Comparison of ENCODE assay signal across 8 cellular contexts in the genomic region with DNA sequence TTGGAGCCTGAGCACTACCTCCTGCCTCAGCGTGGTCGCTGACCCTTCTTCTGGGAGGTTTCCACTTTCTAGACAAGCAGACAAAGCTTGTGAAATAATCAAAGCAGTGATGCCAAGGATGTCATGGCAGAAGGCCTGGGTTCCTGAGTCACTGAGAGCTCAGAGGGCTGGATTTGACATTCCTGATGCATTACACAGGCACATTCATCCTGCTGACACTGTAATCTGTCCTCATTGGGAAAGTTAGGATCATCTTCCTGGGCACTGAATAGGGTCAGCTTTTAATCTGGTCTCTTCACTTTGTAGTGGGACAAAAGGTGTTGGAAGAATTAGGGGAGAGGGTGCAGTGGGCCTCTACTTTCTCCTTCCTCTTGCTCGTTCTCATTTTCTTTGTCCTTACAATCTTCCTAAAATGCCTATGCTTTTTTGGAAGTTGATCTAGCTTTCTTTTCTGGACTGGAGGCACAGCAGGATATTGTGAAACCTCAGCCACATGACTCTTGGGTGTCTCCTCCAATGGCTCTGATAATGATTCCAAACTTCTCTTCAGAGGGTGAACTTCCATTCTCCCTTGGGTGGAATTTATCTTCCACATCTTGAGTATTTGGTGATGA. TPM values are rescaled to one million over a fixed set of nuclear protein-coding genes. Genes with fewer than 3 reads are reported as not detected.
DNase-seq lines count a peak whose midpoint lies in the region; FAIRE-seq and TF ChIP-seq lines count a peak whose summit lies in the region.

No MANE protein-coding gene starts in this region.

- H2BK15ac ChIP-seq in H1 (ENCODE audit: low read length): no peak overlapping the region

- H3K4me3 ChIP-seq in AG04450 (ENCODE audit: low read depth, low read length) (peak overlapping the region; percentile 26), MG63 (0 out of 2 replicates have a peak overlapping the region, but pooled peaks have one; percentile 13), H1 (ENCODE audit: extremely low read depth in 1 of 4, insufficient read depth in 2 of 4, low read depth in 3 of 4, low read length in 4 of 4) (no peak overlapping the region), mesodermal cell (ENCODE audit: extremely low read depth, insufficient read depth, low read length, poor library complexity, severe bottlenecking) (no peak overlapping the region), OCI-LY7 (ENCODE audit: low read depth, low read length, poor library complexity, severe bottlenecking) (no peak overlapping the region)

- H3K56ac ChIP-seq in H1 (replicated peaks; ENCODE audit: insufficient read length, low read depth, low read length): no peak overlapping the region

- H3K18ac ChIP-seq in H1 (ENCODE audit: extremely low read depth, low read length): 0 out of 2 replicates have a peak overlapping the region, but pooled peaks have one; percentile 19

- H4K8ac ChIP-seq in H1 (ENCODE audit: extremely low read depth, insufficient read depth, low read length): 0 out of 2 replicates have a peak overlapping the region, but pooled peaks have one; percentile 4

- POLR2A ChIA-PET in AG04450 (lab: Yijun Ruan, JAX) (interaction anchor here (0.8 to 1.3 kb wide), 5 partner anchors 12 to 44 kb away, joined by 3 to 5 read pairs (median 4); a partner anchor contains a TSS), H1 (lab: Charles Lee; ENCODE audit: partially characterized antibody) (interaction anchor here (0.6 to 0.8 kb wide), 2 partner anchors 11 to 931 kb away, joined by 3 read pairs; no protein-coding TSS in a partner anchor), OCI-LY7 (lab: Charles Lee) (interaction anchor here (0.7 to 1.2 kb wide), 3 partner anchors 8 to 48 kb away, joined by 3 to 5 read pairs (median 5); no protein-coding TSS in a partner anchor)

- H3K9me2 ChIP-seq in OCI-LY7 (ENCODE audit: insufficient read depth, low read length): no peaks in the 10 kb centered on the region

- no peak overlapping the region for H2BK5ac ChIP-seq in H1 (ENCODE audit: low read depth, low read length)

- no peak for FAIRE-seq in H1 (lab: Jason Lieb, UNC)

- no TSS peak for BruUV-seq in OCI-LY7 (replicated peaks; lab: Mats Ljungman, UMichigan)

- H3K27me3 Mint-ChIP-seq in activated naive CD8-positive, alpha-beta T cell treated with anti-CD3 and anti-CD28 coated beads for 36 hours: no peaks in the 10 kb centered on the region

- H3K4me1 ChIP-seq in H1 (replicated peaks in 1 of 4; ENCODE audit: control insufficient read depth in 3 of 4, insufficient read depth in 4 of 4, low read length in 3 of 4) (peaks cover 0 to 3% (median 0%) of the 10 kb centered on the region in 4 experiments; a peak in 1 of 7 replicates), mesodermal cell (ENCODE audit: control insufficient read depth, insufficient read depth, low read length, poor library complexity, severe bottlenecking) (peaks cover 15% of the 10 kb centered on the region), OCI-LY7 (ENCODE audit: insufficient read depth, low read length, poor library complexity, severe bottlenecking) (no peaks in the 10 kb centered on the region)

- H3K9me3 Mint-ChIP-seq in activated naive CD8-positive, alpha-beta T cell treated with anti-CD3 and anti-CD28 coated beads for 36 hours: peaks cover 3% of the 10 kb centered on the region

- H4K91ac ChIP-seq in H1 (replicated peaks; ENCODE audit: insufficient read length, low read length): peak overlapping the region; percentile 26

- H4K20me1 ChIP-seq in H1 (replicated peaks in 1 of 2; ENCODE audit: control insufficient read depth in 1 of 2, insufficient read depth in 2 of 2, low read length in 2 of 2): no peaks in the 10 kb centered on the region
- no peaks in the 10 kb centered on the region for H4K20me1 ChIP-seq in OCI-LY7 (ENCODE audit: insufficient read depth, low read length)

- no peak overlapping the region for H2BK20ac ChIP-seq in H1 (ENCODE audit: low read length)

- 0 out of 2 replicates have a peak overlapping the region, but pooled peaks have one; percentile 63 for H2BK12ac ChIP-seq in H1 (ENCODE audit: low read depth, low read length)

- no peak overlapping the region for H3K27ac Mint-ChIP-seq in activated naive CD8-positive, alpha-beta T cell treated with anti-CD3 and anti-CD28 coated beads for 36 hours

- H3K4me1 Mint-ChIP-seq in activated naive CD8-positive, alpha-beta T cell treated with anti-CD3 and anti-CD28 coated beads for 36 hours: peaks cover 19% of the 10 kb centered on the region

- H3K36me3 Mint-ChIP-seq in activated naive CD8-positive, alpha-beta T cell treated with anti-CD3 and anti-CD28 coated beads for 36 hours: peaks cover 27% of the 10 kb centered on the region

- no peak overlapping the region for H2AK5ac ChIP-seq in H1 (ENCODE audit: low read depth, low read length)

- no peak overlapping the region for H3K4ac ChIP-seq in H1 (replicated peaks; ENCODE audit: insufficient read length, low read depth, low read length)

- H3K14ac ChIP-seq in H1 (ENCODE audit: insufficient read length): no peak overlapping the region

- H3K36me3 ChIP-seq in MG63 (peaks cover 22% of the 10 kb centered on the region), H1 (ENCODE audit: control insufficient read depth in 2 of 4, insufficient read depth in 4 of 4, low read length in 3 of 4) (no peaks in the 10 kb centered on the region), mesodermal cell (ENCODE audit: control insufficient read depth, insufficient read depth, low read length) (peaks cover 10% of the 10 kb centered on the region), OCI-LY7 (ENCODE audit: insufficient read depth, low read length) (peaks cover 4% of the 10 kb centered on the region; the same call in 1 of the 2 replicates)

- TF ChIP-seq POLR2A in H1 (IDR thresholded peaks at IDR 0.05; ENCODE audit: control extremely low read depth in 1 of 2, low read depth in 2 of 2, low read length in 2 of 2): no peak

- no peak for TF ChIP-seq EP300 in H1 (IDR thresholded peaks at IDR 0.05; ENCODE audit: borderline replicate concordance in 1 of 2, low read depth in 2 of 2, low read length in 2 of 2)

- H3K79me2 ChIP-seq in H1 (ENCODE audit: control insufficient read depth in 1 of 2, insufficient read depth in 2 of 2, low read length in 2 of 2) (peaks cover 0 to 12% of the 10 kb centered on the region in 2 experiments; a peak in 2 of 4 replicates), OCI-LY7 (ENCODE audit: insufficient read depth, low read depth, low read length) (no peaks in the 10 kb centered on the region)

- no peak overlapping the region for H3K4me2 ChIP-seq in H1 (ENCODE audit: insufficient read depth in 1 of 2, low read depth in 2 of 2, low read length in 2 of 2)
- H3K4me2 ChIP-seq in OCI-LY7 (ENCODE audit: low read length): no peak overlapping the region

- DNase-seq in AG04450 (ENCODE audit: low read depth, low spot score) (peak; percentile 92), MG63 (peak; percentile 95), H1 (ENCODE audit: low read depth in 1 of 2, low spot score in 2 of 2) (peak in 1 of 2 experiments; percentile 21), NCI-H1436 treated with DMSO at 0.1 percent for 48 hours (lab: John Stamatoyannopoulos, UW) (no peak), T-helper 2 cell (no peak), OCI-LY7 (ENCODE audit: low spot score) (no peak)
- no peak for DNase-seq in activated naive CD8-positive, alpha-beta T cell treated with anti-CD3 and anti-CD28 coated beads for 36 hours

- whole genome bisulfite sequencing in H1 (ENCODE audit: extremely low coverage in 1 of 2, insufficient coverage in 1 of 2, insufficient read length in 1 of 2, insufficient replicate concordance in 2 of 2, low coverage in 1 of 2, low lambda C conversion rate in 2 of 2, missing lambda C conversion rate in 1 of 2), 2 experiments: 90% methylated on average over 3 of the region's 3 CpGs; no CpG with 5 or more reads in 1 of the 2 experiments
- 73% methylated on average over 3 of the region's 3 CpGs for WGBS in mesodermal cell (ENCODE audit: insufficient coverage in 2 of 2), 2 experiments

- no peak overlapping the region for H3K4me3 Mint-ChIP-seq in activated naive CD8-positive, alpha-beta T cell treated with anti-CD3 and anti-CD28 coated beads for 36 hours

- no peak overlapping the region for H3K23ac ChIP-seq in H1 (ENCODE audit: insufficient read length)

- H4K5ac ChIP-seq in H1 (ENCODE audit: insufficient read length, low read depth, low read length): no peak overlapping the region

- TF ChIP-seq RAD21 in H1 (IDR thresholded peaks at IDR 0.05 in 1 of 2, conservative IDR thresholded peaks at IDR 0.05 in 1 of 2; ENCODE audit: low read depth in 2 of 2, low read length in 2 of 2): no peak

- TF ChIP-seq CTCF in AG04450 (IDR thresholded peaks at IDR 0.05; ENCODE audit: low read depth, low read length) (no peak), H1 (IDR thresholded peaks at IDR 0.05; ENCODE audit: control extremely low read depth in 1 of 3, insufficient read depth in 1 of 3, low read depth in 1 of 3, low read length in 3 of 3) (no peak), OCI-LY7 (conservative IDR thresholded peaks at IDR 0.05; ENCODE audit: low read length) (no peak)

- H3K27ac ChIP-seq in AG04450 (ENCODE audit: low read depth, low read length) (peak overlapping the region; percentile 79), H1 (ENCODE audit: low read depth, low read length) (no peak overlapping the region), mesodermal cell (ENCODE audit: low read depth, low read length, severe bottlenecking) (peak overlapping the region; percentile 96), OCI-LY7 (ENCODE audit: low read depth, low read length, poor library complexity, severe bottlenecking) (no peak overlapping the region)

- H3K79me1 ChIP-seq in H1 (ENCODE audit: low read depth, low read length): no peaks in the 10 kb centered on the region; the same call in 1 of the 2 replicates

- intact Hi-C loops in OCI-LY7 (cut with micrococcal nuclease; ENCODE audit: unreplicated experiment): no loop called here

- H3K9me3 ChIP-seq in AG04450 (ENCODE audit: control insufficient read depth, insufficient read depth, low read length) (peaks cover 4% of the 10 kb centered on the region; the same call in 1 of the 2 replicates), MG63 (no peaks in the 10 kb centered on the region), H1 (ENCODE audit: insufficient read depth in 2 of 2, low read depth in 1 of 2, low read length in 1 of 2) (no peaks in the 10 kb centered on the region), mesodermal cell (ENCODE audit: control insufficient read depth, low read length) (no peaks in the 10 kb centered on the region), OCI-LY7 (ENCODE audit: low read length) (0 out of 2 replicates have a peak, but pooled peaks cover 3% of the 10 kb centered on the region)

- CTCF ChIA-PET in AG04450 (lab: Charles Lee): interaction anchor here (0.6 to 1.9 kb wide), 6 partner anchors 11 to 520 kb away, joined by 3 to 7 read pairs (median 4); no protein-coding TSS in a partner anchor
- CTCF ChIA-PET in H1 (lab: Charles Lee; ENCODE audit: partially characterized antibody): interaction anchor here (0.9 kb wide), 1 partner anchor 9 kb away, joined by 3 read pairs; no protein-coding TSS in a partner anchor
- CTCF ChIA-PET in OCI-LY7 (lab: Charles Lee; ENCODE audit: unreplicated experiment): no interaction called here

- H2BK120ac ChIP-seq in H1 (replicated peaks; ENCODE audit: low read depth, low read length): no peak overlapping the region

- no peaks in the 10 kb centered on the region for H3K27me3 ChIP-seq in AG04450 (ENCODE audit: control insufficient read depth, insufficient read depth, low read length)
- H3K27me3 ChIP-seq in MG63: no peaks in the 10 kb centered on the region
- no peaks in the 10 kb centered on the region for H3K27me3 ChIP-seq in H1 (replicated peaks in 1 of 4; ENCODE audit: control insufficient read depth in 3 of 4, extremely low read depth in 1 of 4, insufficient read depth in 3 of 4, low read length in 3 of 4)

- no peaks in the 10 kb centered on the region for H3K23me2 ChIP-seq in H1 (ENCODE audit: low read depth, low read length)

- H2AFZ ChIP-seq in H1 (ENCODE audit: low read length) (no peak overlapping the region), OCI-LY7 (ENCODE audit: low read length) (no peak overlapping the region)

- H3K9ac ChIP-seq in H1 (replicated peaks in 1 of 4; ENCODE audit: extremely low read depth in 1 of 4, low read depth in 3 of 4, low read length in 3 of 4): no peak overlapping the region

RNA-seq across cellular contexts. Expression of a gene that starts 29.6 kb away (rescaled TPM):
- 14.0 and 18.4 TPM in 2 replicates for polyA plus RNA-seq in AG04450 (2011; rRNA removed)
- 15.2 and 39.3 TPM in 2 replicates for polyA minus RNA-seq in AG04450 (2011; rRNA and poly(A)+ RNA removed)
- 8.5 and 15.6 TPM in 2 replicates for total RNA-seq in MG63 (2014; rRNA removed; shearing (Covaris generic); ENCODE audit: low replicate concordance)
- total RNA-seq in H1 (2021; fragmentation: NEBNext Ultra II Directional; extraction: Animal tissue kit (Norgen Biotek cat#: 25700)): 16.5 and 18.8 TPM in 2 replicates
- 0.50 and 1.0 TPM in 2 replicates for polyA plus RNA-seq in H1 (2011; rRNA removed)
- 1.6 TPM for polyA plus RNA-seq in H1 (2011; cell fraction: cytosol; rRNA removed)
- 1.4 TPM for polyA plus RNA-seq in H1 (2011; cell fraction: nucleus; rRNA removed)
- 3.4 to 8.7 TPM (median 4.2 TPM) in 4 replicates for polyA plus RNA-seq in H1 (2012, experiment 1 of 2)
- polyA plus RNA-seq in H1 (2012, experiment 2 of 2): 0.20 TPM
- polyA plus RNA-seq in H1 (2013, experiment 1 of 2): 11.8 TPM
- polyA plus RNA-seq in H1 (2013, experiment 2 of 2): 12.6 TPM
- 1.5 and 5.1 TPM in 2 replicates for polyA minus RNA-seq in H1 (2011; rRNA and poly(A)+ RNA removed)
- polyA minus RNA-seq in H1 (2011; cell fraction: cytosol; rRNA and poly(A)+ RNA removed): 6.6 TPM
- polyA minus RNA-seq in H1 (2011; cell fraction: nucleus; rRNA and poly(A)+ RNA removed): 13.9 TPM
- 20.1 TPM for polyA plus RNA-seq in mesodermal cell (2013, experiment 1 of 2)
- 30.3 TPM for polyA plus RNA-seq in mesodermal cell (2013, experiment 2 of 2)
- total RNA-seq in activated naive CD8-positive, alpha-beta T cell treated with anti-CD3 and anti-CD28 coated beads for 36 hours: 10 to 100 TPM; 17.5 TPM
- total RNA-seq in OCI-LY7 (2014; rRNA removed; shearing (Covaris generic)): 3.0 and 8.4 TPM in 2 replicates
- total RNA-seq in OCI-LY7 (2022): 11.9 and 12.1 TPM in 2 replicates

Comparison
In these comparisons a context has a peak if more than half of its experiments do, and no peak if none do; other contexts are left out.
1. DNase-seq: peak in AG04450 (single experiment) and MG63 (single experiment); none in NCI-H1436 treated with DMSO at 0.1 percent for 48 hours (single experiment), activated naive CD8-positive, alpha-beta T cell treated with anti-CD3 and anti-CD28 coated beads for 36 hours (single experiment), T-helper 2 cell (0 of 5) and OCI-LY7 (single experiment).
2. H3K27ac ChIP-seq: peak in AG04450 (single experiment) and mesodermal cell (single experiment); none in H1 (single experiment) and OCI-LY7 (single experiment).
3. H3K4me3 ChIP-seq: peak in AG04450 (single experiment) and MG63 (single experiment); none in H1 (0 of 4), mesodermal cell (single experiment) and OCI-LY7 (single experiment).